In the genomic region with DNA sequence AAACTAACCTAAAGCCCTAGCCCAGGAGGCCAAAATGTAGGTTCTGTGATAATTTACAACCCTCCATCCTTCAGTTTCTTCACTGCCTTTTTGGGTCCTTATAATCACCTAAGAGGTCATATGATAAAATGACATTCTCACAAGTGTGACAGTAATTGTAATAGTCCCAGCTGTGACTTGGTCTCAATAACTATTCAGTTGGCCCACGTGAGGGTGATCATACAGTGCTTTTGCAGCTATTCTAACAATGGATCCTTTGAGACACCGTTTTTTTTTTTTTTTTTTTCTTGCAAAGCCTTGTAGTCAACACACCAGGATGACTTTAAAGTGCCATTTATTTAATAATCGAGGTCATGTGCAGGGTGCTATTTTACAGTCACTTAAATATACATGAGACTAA, we compare ENCODE assay signal across 21 cellular contexts.
"Had no signal": no experiment of that assay in that cellular context is flagged by ENCODE, and none has a peak within 500 bp of the region (broad histone marks: within the 10 kb centered on the region; RNA-seq: fewer than 3 reads in every experiment).

No MANE protein-coding gene starts in this region.

- H3K27me3 ChIP-seq: body of pancreas, foreskin keratinocyte, heart left ventricle, right atrium auricular region had no signal

- DNase-seq: activated CD4-positive, alpha-beta T cell treated with anti-CD3 and anti-CD28 coated beads for 48 hours; activated CD4-positive, CD25-positive, alpha-beta regulatory T cell; activated CD8-positive, alpha-beta T cell treated with anti-CD3 and anti-CD28 coated beads for 36 hours; activated naive CD4-positive, alpha-beta T cell; activated naive CD8-positive, alpha-beta T cell treated with anti-CD3 and anti-CD28 coated beads for 36 hours; activated T-cell treated with anti-CD3 and anti-CD28 coated beads, Interleukin-2, amount 50 U/mL, for 1 hour; amniotic stem cell; body of pancreas; endodermal cell; foreskin keratinocyte; heart left ventricle; immature natural killer cell; lower lobe of right lung; occipital lobe; stimulated activated CD4-positive, alpha-beta T cell treated with anti-CD3 and anti-CD28 coated beads, Interleukin-2, amount 100 ng/mL, for 24 hours; stimulated activated naive CD4-positive, alpha-beta T cell treated with Interleukin-2 at 50 U/mL for 16 hours; T-cell; trophoblast cell had no signal

- H3K4me1 ChIP-seq: body of pancreas, foreskin keratinocyte, heart left ventricle, lower lobe of right lung, right atrium auricular region had no signal

- H3K27ac ChIP-seq: body of pancreas, epithelial cell of prostate, foreskin keratinocyte, heart left ventricle, lower lobe of right lung, right atrium auricular region had no signal

- H3K9me3 ChIP-seq: body of pancreas, heart left ventricle, lower lobe of right lung, right atrium auricular region had no signal

- H3K36me3 ChIP-seq: heart left ventricle, lower lobe of right lung, right atrium auricular region had no signal

- H3K4me3 ChIP-seq: body of pancreas, heart left ventricle, lower lobe of right lung, right atrium auricular region had no signal

- ATAC-seq: activated CD8-positive, alpha-beta T cell treated with anti-CD3 and anti-CD28 coated beads for 36 hours; activated T-helper 17 cell treated with anti-CD3 and anti-CD28 coated beads, Interleukin-2, amount 50 U/mL, for 72 hours; body of pancreas; foreskin keratinocyte; heart left ventricle; lower lobe of right lung; T-cell had no signal
